Comparison of ENCODE assay signal across 9 cellular contexts in genomic region chr1:171245458-171246064, GRCh38. TPM values are rescaled to one million over a fixed set of nuclear protein-coding genes. Genes with fewer than 3 reads are reported as not detected.
A peak's percentile ranks its signal among the peaks of the same experiment; 100 is the strongest.
DNase-seq lines count a peak whose midpoint lies in the region; FAIRE-seq and TF ChIP-seq lines count a peak whose summit lies in the region.
"Had no signal": no experiment of that assay in that cellular context is flagged by ENCODE, and none has a peak within 500 bp of the region (broad histone marks: within the 10 kb centered on the region; RNA-seq: fewer than 3 reads in every experiment).

No MANE protein-coding gene starts in this region.

- H3F3A ChIP-seq in MM.1S (ENCODE audit: insufficient read depth, low read length), result no peaks in the 10 kb centered on the region

- peak; percentile 93 for TF ChIP-seq CTCF in MM.1S (IDR thresholded peaks at IDR 0.05; ENCODE audit: low read length)
- peak; percentile 83 for TF ChIP-seq CTCF in astrocyte (IDR thresholded peaks at IDR 0.05; ENCODE audit: insufficient read depth, low read depth, low read length)
- TF ChIP-seq CTCF in thyroid gland (IDR thresholded peaks at IDR 0.05), result peak in 5 of 6 experiments; percentile 41 to 66 (median 62)

- H3K4me1 ChIP-seq in MM.1S (ENCODE audit: low read length) (0 out of 2 replicates have a peak, but pooled peaks cover 4% of the 10 kb centered on the region), astrocyte (ENCODE audit: insufficient read depth, low read length) (no peaks in the 10 kb centered on the region), thyroid gland (no peaks in the 10 kb centered on the region)

- TF ChIP-seq POLR2A in thyroid gland (IDR thresholded peaks at IDR 0.05), result no peak

- H3K27me3 ChIP-seq in MM.1S (replicated peaks; ENCODE audit: insufficient read depth, low read length) (no peaks in the 10 kb centered on the region), astrocyte (ENCODE audit: insufficient read depth, low read length) (peaks cover 2% of the 10 kb centered on the region), thyroid gland (no peaks in the 10 kb centered on the region)

- H3K4me2 ChIP-seq in MM.1S (ENCODE audit: low read depth, low read length) (no peak overlapping the region), astrocyte (ENCODE audit: low read length) (no peak overlapping the region)

- H3K9me2 ChIP-seq in MM.1S (replicated peaks; ENCODE audit: insufficient read depth, low read length), result no peaks in the 10 kb centered on the region

- DNase-seq in stimulated activated CD4-positive, alpha-beta T cell treated with anti-CD3 and anti-CD28 coated beads, Interleukin-4, amount 100 ng/mL, for 24 hours, result peak; percentile 15
- no peak for DNase-seq in stimulated activated CD4-positive, alpha-beta T cell treated with anti-CD3 and anti-CD28 coated beads, Interleukin-1b, Interleukin-23, amount 100 ng/mL, for 48 hours
- DNase-seq in H4 (ENCODE audit: low spot score) (peak; percentile 28), MM.1S (peak; percentile 78), astrocyte (ENCODE audit: low read depth) (peak; percentile 16), immature natural killer cell (peak in 2 of 3 donors; percentile 2 to 19), thyroid gland (peak; percentile 28 to 35)
- no peak for DNase-seq in activated effector memory CD4-positive, alpha-beta T cell treated with Interleukin-2 at 50 U/mL for 16 hours

- WGBS in thyroid gland, 2 donors, result 35 to 46% methylated on average over 6 of the region's 6 CpGs

- H3K9me3 ChIP-seq in MM.1S (replicated peaks; ENCODE audit: insufficient read depth, low read length) (no peaks in the 10 kb centered on the region), astrocyte (ENCODE audit: insufficient read depth, low read depth, low read length) (no peaks in the 10 kb centered on the region), thyroid gland (no peaks in the 10 kb centered on the region)

- H3K27ac ChIP-seq in MM.1S (ENCODE audit: low read length) (no peak overlapping the region), astrocyte (ENCODE audit: low read depth, low read length) (no peak overlapping the region), thyroid gland (no peak overlapping the region)

- H3K36me3 Mint-ChIP-seq in astrocyte (ENCODE audit: low read depth, unreplicated experiment) (no peaks in the 10 kb centered on the region), immature natural killer cell (no peaks in the 10 kb centered on the region)

- H3K27me3 Mint-ChIP-seq in astrocyte (ENCODE audit: low read depth, unreplicated experiment), result no peaks in the 10 kb centered on the region
- H3K27me3 Mint-ChIP-seq in immature natural killer cell (ENCODE audit: low read depth in 3 of 3), result peaks cover 4 to 9% (median 7%) of the 10 kb centered on the region in 3 donors

- FAIRE-seq in astrocyte (lab: Jason Lieb, UNC), result no peak

- H3K4me3 ChIP-seq in MM.1S (ENCODE audit: low read length), result no peak overlapping the region
- no peak overlapping the region for H3K4me3 ChIP-seq in astrocyte (ENCODE audit: insufficient read depth, low read depth, low read length)
- H3K4me3 ChIP-seq in thyroid gland (replicated peaks in 1 of 3), result no peak overlapping the region

- H3K4me3 Mint-ChIP-seq in astrocyte (ENCODE audit: unreplicated experiment), result no peak overlapping the region
- no peak overlapping the region for H3K4me3 Mint-ChIP-seq in immature natural killer cell
- H3K4me3 Mint-ChIP-seq: stimulated activated naive CD8-positive, alpha-beta T cell treated with anti-CD3 and anti-CD28 coated beads, Interleukin-15, Interleukin-2, amounts not matched to agents 100 ng/mL and 50 ng/mL, for 24 hours had no signal

- peaks cover 21% of the 10 kb centered on the region for H3K4me1 Mint-ChIP-seq in astrocyte (ENCODE audit: low read depth, unreplicated experiment)
- no peaks in the 10 kb centered on the region for H3K4me1 Mint-ChIP-seq in immature natural killer cell

- no peak overlapping the region for H3K9ac ChIP-seq in MM.1S (ENCODE audit: low read length)
- no peak overlapping the region for H3K9ac ChIP-seq in astrocyte (ENCODE audit: low read length)

- no peaks in the 10 kb centered on the region for H4K20me1 ChIP-seq in MM.1S (ENCODE audit: insufficient read depth, low read length)
- no peaks in the 10 kb centered on the region for H4K20me1 ChIP-seq in astrocyte (ENCODE audit: insufficient read depth, low read length)

- H2AFZ ChIP-seq in MM.1S (ENCODE audit: low read length), result no peak overlapping the region
- H2AFZ ChIP-seq in astrocyte (ENCODE audit: low read depth, low read length), result no peak overlapping the region

- intact Hi-C loops in thyroid gland (cut with DNase I), result no loop called here

- H3K9me3 Mint-ChIP-seq in astrocyte (ENCODE audit: unreplicated experiment) (peaks cover 4% of the 10 kb centered on the region), immature natural killer cell (peaks cover 0 to 2% (median 0%) of the 10 kb centered on the region in 6 donors)
- H3K9me3 Mint-ChIP-seq: stimulated activated naive CD8-positive, alpha-beta T cell treated with anti-CD3 and anti-CD28 coated beads, Interleukin-15, Interleukin-2, amounts not matched to agents 100 ng/mL and 50 ng/mL, for 24 hours had no signal

- H3K79me2 ChIP-seq in MM.1S (ENCODE audit: low read length), result no peaks in the 10 kb centered on the region
- H3K79me2 ChIP-seq in astrocyte (ENCODE audit: insufficient read depth, low read length), result no peaks in the 10 kb centered on the region

- H3K36me3 ChIP-seq in MM.1S (replicated peaks; ENCODE audit: insufficient read depth, low read length), result no peaks in the 10 kb centered on the region
- no peaks in the 10 kb centered on the region for H3K36me3 ChIP-seq in astrocyte (ENCODE audit: insufficient read depth, low read length)
- H3K36me3 ChIP-seq in thyroid gland, result no peaks in the 10 kb centered on the region

- H3K27ac Mint-ChIP-seq in astrocyte (ENCODE audit: unreplicated experiment) (no peak overlapping the region), immature natural killer cell (no peak overlapping the region)
- H3K27ac Mint-ChIP-seq: stimulated activated naive CD8-positive, alpha-beta T cell treated with anti-CD3 and anti-CD28 coated beads, Interleukin-15, Interleukin-2, amounts not matched to agents 100 ng/mL and 50 ng/mL, for 24 hours had no signal

RNA-seq across cellular contexts. Expression of gene FMO1, which starts 2.7 kb away (rescaled TPM):
- 0.06 TPM in 1 of 2 replicates, not detected in the other for total RNA-seq in H4 (2014; rRNA removed; shearing (Covaris generic))
- total RNA-seq in astrocyte, result not detected in 2 replicates
- not detected for polyA plus RNA-seq in immature natural killer cell
- total RNA-seq in thyroid gland, result 1 to 10 TPM in 3 of 4 donors, under 1 TPM in 1; 0.81 to 6.9 (median 2.9) TPM

Comparison
In these comparisons a context has a peak if more than half of its experiments do, and no peak if none do; other contexts are left out.
1. DNase-seq: peak in stimulated activated CD4-positive, alpha-beta T cell treated with anti-CD3 and anti-CD28 coated beads, Interleukin-4, amount 100 ng/mL, for 24 hours (single experiment), H4 (single experiment), MM.1S (single experiment), astrocyte (single experiment), immature natural killer cell (2 of 3) and thyroid gland (2 of 2); none in stimulated activated CD4-positive, alpha-beta T cell treated with anti-CD3 and anti-CD28 coated beads, Interleukin-1b, Interleukin-23, amount 100 ng/mL, for 48 hours (single experiment) and activated effector memory CD4-positive, alpha-beta T cell treated with Interleukin-2 at 50 U/mL for 16 hours (single experiment).
2. Peak in every context shown above with its lines, with median percentiles within 50 percentile points of each other: CTCF ChIP-seq.